8 cellular contexts compared by ENCODE assay signal in genomic region chr10:43029043-43029442, GRCh38. TPM values are rescaled to one million over a fixed set of nuclear protein-coding genes. Genes with fewer than 3 reads are reported as not detected.
"Had no signal": no experiment of that assay in that cellular context is flagged by ENCODE, and none has a peak within 500 bp of the region (broad histone marks: within the 10 kb centered on the region; RNA-seq: fewer than 3 reads in every experiment).

No MANE protein-coding gene starts in this region.

- FAIRE-seq: H54, K562 had no signal

- H2AFZ ChIP-seq: GM23248 had no signal

- H3K4me2 ChIP-seq: KMS-11 had no signal

- H3K9ac ChIP-seq: GM23248, KMS-11 had no signal

- H3K4me3 ChIP-seq: GM23248, K562 had no signal

- ATAC-seq: K562 had no signal

- H3K27ac ChIP-seq: GM23248, KMS-11 had no signal

- DNase-seq: GM23248, GOT3, HCEC 1CT, IMR-90 had no signal

RNA-seq across cellular contexts. Expression of gene RET, which starts 47.8 kb away (rescaled TPM):
- total RNA-seq: GM23248, HT-29 had no signal
- polyA plus RNA-seq: GM23248, K562 had no signal
